In genomic region chr9:120868676-120869359, GRCh38 we compare ENCODE assay signal across 8 cellular contexts. TPM values are rescaled to one million over a fixed set of nuclear protein-coding genes. Genes with fewer than 3 reads are reported as not detected.
A peak's percentile ranks its signal among the peaks of the same experiment; 100 is the strongest.
DNase-seq lines count a peak whose midpoint lies in the region; ATAC-seq and TF ChIP-seq lines count a peak whose summit lies in the region.

No MANE protein-coding gene starts in this region.

- 8% methylated on average over 26 of the region's 52 CpGs; no CpG with 5 or more reads in 1 of the 2 donors for WGBS in transverse colon (ENCODE audit: low coverage in 1 of 2), 2 donors

- DNase-seq in Caki2 (ENCODE audit: low read depth) (peak; percentile 90), HT-29 (ENCODE audit: low spot score) (peak; percentile 98), SKM-1 treated with dmso at 0.1 percent for 144 hours (lab: John Stamatoyannopoulos, UW; ENCODE audit: unreplicated experiment) (peak; percentile 93), cardiac septum (ENCODE audit: low spot score) (peak; percentile 98), pons (ENCODE audit: low spot score) (peak; percentile 87), transverse colon (peak; percentile 99)
- DNase-seq in activated naive CD8-positive, alpha-beta T cell treated with anti-CD3 and anti-CD28 coated beads, Interleukin-2, amount 50 U/mL, for 16 hours (ENCODE audit: low read depth, low spot score): peak; percentile 98

- peak; percentile 30 to 68 (median 44) for TF ChIP-seq CTCF in transverse colon (IDR thresholded peaks at IDR 0.05)

- H3K27me3 ChIP-seq in transverse colon: no peaks in the 10 kb centered on the region

- H3K4me3 ChIP-seq in transverse colon: peak overlapping the region; percentile 50 to 63 (median 60)

- intact Hi-C loops in cardiac septum (cut with DNase I) (loop anchor here (2.0 kb wide), 1 partner anchor 68 kb away; no protein-coding TSS in a partner anchor), transverse colon (cut with DNase I; ENCODE audit: low total_unique reads) (no loop called here)

- H3K27ac ChIP-seq in transverse colon: peak overlapping the region; percentile 87 to 93 (median 92)

- peak; percentile 70 for ATAC-seq in GM19468 (IDR thresholded peaks at IDR 0.05; ENCODE audit: extremely low read depth, unreplicated experiment)

- H3K4me1 ChIP-seq in transverse colon: peaks cover 5 to 15% (median 13%) of the 10 kb centered on the region in 4 donors

- TF ChIP-seq POLR2A in transverse colon (IDR thresholded peaks at IDR 0.05): peak; percentile 75

- H3K9me3 ChIP-seq in transverse colon: no peaks in the 10 kb centered on the region

- H3K36me3 ChIP-seq in transverse colon: no peaks in the 10 kb centered on the region

- no peak for TF ChIP-seq EP300 in transverse colon (IDR thresholded peaks at IDR 0.05; ENCODE audit: low read depth)

- in situ Hi-C loops in Caki2 (cut with HindIII; ENCODE audit: low pct_unique_long_range_greater_than_20kb, low sequenced_read_pairs) (no loop called here), transverse colon (cut with MboI; ENCODE audit: low pct_ligation_motif_present in 1 of 4, low pct_unique_long_range_greater_than_20kb in 1 of 4, low sequenced_read_pairs in 3 of 4) (no loop called here)

RNA-seq across cellular contexts. Expression of gene PHF19, which starts 8.2 kb away (rescaled TPM):
- 15.6 and 47.7 TPM in 2 replicates for total RNA-seq in Caki2 (2014; rRNA removed; shearing (Covaris generic); ENCODE audit: low replicate concordance)
- 100 and 106 TPM in 2 replicates for total RNA-seq in HT-29 (2014; rRNA removed; shearing (Covaris generic))
- total RNA-seq in cardiac septum (15.3 TPM), transverse colon (10 to 100 TPM in 2 of 4 donors, 1 to 10 TPM in 2; 6.7 to 11.1 (median 9.3) TPM)

RNA-seq across cellular contexts. Expression of gene PSMD5, which starts 26.1 kb away (rescaled TPM):
- 22.2 and 29.2 TPM in 2 replicates for total RNA-seq in Caki2 (2014; rRNA removed; shearing (Covaris generic); ENCODE audit: low replicate concordance)
- total RNA-seq in HT-29 (2014; rRNA removed; shearing (Covaris generic)): 17.4 and 26.5 TPM in 2 replicates
- 13.5 TPM for total RNA-seq in cardiac septum
- total RNA-seq in transverse colon: 10 to 100 TPM; 25.3 to 36.6 (median 28.7) TPM

RNA-seq across cellular contexts. Expression of gene TRAF1, which starts 57.8 kb away (rescaled TPM):
- 4.3 and 5.0 TPM in 2 replicates for total RNA-seq in Caki2 (2014; rRNA removed; shearing (Covaris generic); ENCODE audit: low replicate concordance)
- 0.41 and 0.73 TPM in 2 replicates for total RNA-seq in HT-29 (2014; rRNA removed; shearing (Covaris generic))
- total RNA-seq in cardiac septum: 2.4 TPM
- 1 to 10 TPM; 2.2 to 7.2 (median 4.3) TPM for total RNA-seq in transverse colon

Comparison
In these comparisons a context has a peak if more than half of its experiments do, and no peak if none do; other contexts are left out.
1. Peak in every context shown above with its lines: DNase-seq, ATAC-seq, H3K4me3 ChIP-seq and H3K27ac ChIP-seq.